Comparison of ENCODE assay signal across 7 cellular contexts in the genomic region with DNA sequence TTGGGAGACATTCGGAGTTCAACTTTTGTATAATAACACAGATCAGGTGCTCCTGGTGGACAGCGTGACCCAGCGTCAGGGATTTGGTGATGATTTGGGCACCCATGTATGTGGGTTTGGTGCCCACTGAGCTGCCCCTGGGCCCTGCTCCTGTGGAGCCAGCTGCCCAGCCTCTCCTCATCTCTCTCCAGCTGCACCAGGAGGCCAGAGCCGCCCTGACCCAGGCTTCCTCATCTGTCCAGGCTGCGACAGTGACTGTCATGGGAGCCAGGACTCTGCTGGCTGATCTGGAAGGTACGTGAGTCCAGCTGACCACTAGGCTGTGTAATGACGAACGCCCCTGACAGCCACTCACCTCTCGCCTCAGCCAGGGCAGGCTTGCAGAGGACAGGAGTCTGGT.
"Had no signal": no experiment of that assay in that cellular context is flagged by ENCODE, and none has a peak within 500 bp of the region (broad histone marks: within the 10 kb centered on the region; RNA-seq: fewer than 3 reads in every experiment).

No MANE protein-coding gene starts in this region.

- H3K4me1 ChIP-seq: HAP-1 had no signal

- H3K9me3 ChIP-seq: HAP-1 had no signal

- H3K27ac Mint-ChIP-seq: GM23338, HFFc6 had no signal

- H3K27ac ChIP-seq: HL-60 had no signal

- H3K4me1 Mint-ChIP-seq: GM23338 had no signal

- H2AFZ ChIP-seq: GM23338 had no signal

- H3K4me2 ChIP-seq: GM23338 had no signal

- ATAC-seq: GM23338, HCT116 had no signal

- H3K36me3 ChIP-seq: HAP-1 had no signal

- DNase-seq: HFFc6, IMR-90, KBM-7 had no signal

- H3K4me3 ChIP-seq: GM23338, HAP-1 had no signal

- H3K4me3 Mint-ChIP-seq: GM23338, HFFc6 had no signal

- H3K9me3 Mint-ChIP-seq: GM23338, HFFc6 had no signal
